ENCODE assay signal across 8 cellular contexts in genomic region chr10:3192856-3193635, GRCh38. TPM values are rescaled to one million over a fixed set of nuclear protein-coding genes. Genes with fewer than 3 reads are reported as not detected.
DNase-seq lines count a peak whose midpoint lies in the region; ATAC-seq and TF ChIP-seq lines count a peak whose summit lies in the region.

No MANE protein-coding gene starts in this region.

- H3K27ac ChIP-seq in breast epithelium, result no peak overlapping the region

- no peaks in the 10 kb centered on the region for H3K36me3 ChIP-seq in breast epithelium

- no peaks in the 10 kb centered on the region for H3K27me3 ChIP-seq in breast epithelium

- TF ChIP-seq POLR2A in breast epithelium (IDR thresholded peaks at IDR 0.05), result no peak

- H3K4me3 ChIP-seq in breast epithelium, result peak overlapping the region; percentile 3 to 51 (median 28)

- DNase-seq in G401 (ENCODE audit: low spot score), result peak; percentile 65
- peak; percentile 58 for DNase-seq in LoVo (ENCODE audit: low spot score)
- DNase-seq in T-helper 1 cell, result peak in 3 of 5 donors; percentile 31 to 33 (median 32)
- DNase-seq in breast epithelium (ENCODE audit: low spot score in 2 of 2), result no peak
- peak; percentile 43 for DNase-seq in kidney glomerular epithelial cell (lab: John Stamatoyannopoulos, UW)
- DNase-seq in stimulated activated CD4-positive, alpha-beta T cell treated with anti-CD3 and anti-CD28 coated beads, Interleukin-2, amount 100 ng/mL, for 24 hours, result peak; percentile 60 to 64

- intact Hi-C loops in breast epithelium (cut with DNase I; ENCODE audit: low total_unique reads), result no loop called here

- in situ Hi-C loops in G401 (cut with HindIII; ENCODE audit: low sequenced_read_pairs), result no loop called here

- H3K9me3 ChIP-seq in breast epithelium, result no peaks in the 10 kb centered on the region

- peak; percentile 81 to 89 (median 88) for TF ChIP-seq CTCF in breast epithelium (IDR thresholded peaks at IDR 0.05)

- ATAC-seq in HG03108 (IDR thresholded peaks at IDR 0.05; ENCODE audit: unreplicated experiment), result no peak
- no peak for ATAC-seq in HG02678 (IDR thresholded peaks at IDR 0.05; ENCODE audit: unreplicated experiment)

- peaks cover 0 to 3% of the 10 kb centered on the region in 2 donors for H3K4me1 ChIP-seq in breast epithelium

RNA-seq across cellular contexts. Expression of gene PITRM1, which starts 20.5 kb away (rescaled TPM):
- 45.7 and 79.6 TPM in 2 replicates for total RNA-seq in G401 (2014; rRNA removed; shearing (Covaris generic))
- total RNA-seq in breast epithelium, result 10 to 100 TPM; 64.9 to 76.0 (median 75.8) TPM

Comparison
In these comparisons a context has a peak if more than half of its experiments do, and no peak if none do; other contexts are left out.
1. DNase-seq: peak in G401 (single experiment), LoVo (single experiment), T-helper 1 cell (3 of 5), kidney glomerular epithelial cell (single experiment) and stimulated activated CD4-positive, alpha-beta T cell treated with anti-CD3 and anti-CD28 coated beads, Interleukin-2, amount 100 ng/mL, for 24 hours (2 of 2); none in breast epithelium (0 of 2).